1 cellular context compared by ENCODE assay signal in the genomic region with DNA sequence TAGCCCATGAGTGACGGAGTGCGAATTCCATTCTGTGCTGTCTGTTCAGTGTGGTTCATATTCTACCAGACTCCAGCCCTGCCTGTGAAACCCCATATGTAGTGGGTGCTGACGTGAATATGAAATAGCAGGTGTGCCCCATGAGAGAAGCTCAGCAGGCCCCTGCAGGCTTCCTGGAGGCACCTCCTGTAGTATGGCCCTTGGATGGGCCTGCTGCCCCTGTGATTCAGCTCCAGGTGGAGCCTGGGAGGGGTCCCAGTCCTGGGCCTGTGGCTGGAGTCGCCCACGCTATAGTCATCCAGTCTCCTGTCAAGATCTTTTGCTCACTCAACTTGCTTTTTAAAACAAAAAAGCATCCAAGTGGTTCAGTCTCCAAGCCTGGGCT.
TF ChIP-seq lines count a peak whose summit lies in the region.

No MANE protein-coding gene starts in this region.

TF ChIP-seq in GM23338, 12 proteins besides CTCF, POLR2A, EP300 and RAD21 (continued from another document):
- TF ChIP-seq JUNB (IDR thresholded peaks at IDR 0.05; ENCODE audit: unreplicated experiment) (no peak), NANOG (IDR thresholded peaks at IDR 0.05; ENCODE audit: borderline replicate concordance) (no peak), STAT1 (IDR thresholded peaks at IDR 0.05; ENCODE audit: unreplicated experiment) (no peak), EZH2 (IDR thresholded peaks at IDR 0.05; ENCODE audit: low read depth, unreplicated experiment) (no peak), CREB1 (CRISPR knock-in tag; IDR thresholded peaks at IDR 0.05; ENCODE audit: low read depth) (no peak), ZNF114 (CRISPR knock-in tag; IDR thresholded peaks at IDR 0.05) (no peak)
- TF ChIP-seq, protein P1, sequence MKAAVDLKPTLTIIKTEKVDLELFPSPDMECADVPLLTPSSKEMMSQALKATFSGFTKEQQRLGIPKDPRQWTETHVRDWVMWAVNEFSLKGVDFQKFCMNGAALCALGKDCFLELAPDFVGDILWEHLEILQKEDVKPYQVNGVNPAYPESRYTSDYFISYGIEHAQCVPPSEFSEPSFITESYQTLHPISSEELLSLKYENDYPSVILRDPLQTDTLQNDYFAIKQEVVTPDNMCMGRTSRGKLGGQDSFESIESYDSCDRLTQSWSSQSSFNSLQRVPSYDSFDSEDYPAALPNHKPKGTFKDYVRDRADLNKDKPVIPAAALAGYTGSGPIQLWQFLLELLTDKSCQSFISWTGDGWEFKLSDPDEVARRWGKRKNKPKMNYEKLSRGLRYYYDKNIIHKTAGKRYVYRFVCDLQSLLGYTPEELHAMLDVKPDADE (IDR thresholded peaks at IDR 0.05): no peak
